Comparison of ENCODE assay signal across 1 cellular context in genomic region chr12:105960319-105961076, GRCh38.
TF ChIP-seq lines count a peak whose summit lies in the region.

No MANE protein-coding gene starts in this region.

TF ChIP-seq in GM23338, 12 proteins besides CTCF, POLR2A, EP300 and RAD21 (continued from another document):
- TF ChIP-seq ZNF462 (CRISPR knock-in tag; IDR thresholded peaks at IDR 0.05): no peak
- no peak for TF ChIP-seq EZH2phosphoT487 (IDR thresholded peaks at IDR 0.05; ENCODE audit: unreplicated experiment)
TF ChIP-seq in GM23338: peak in this region for 0.
